Comparison of ENCODE assay signal across 25 cellular contexts in genomic region chr12:127158385-127159061, GRCh38.
"Had no signal": no experiment of that assay in that cellular context is flagged by ENCODE, and none has a peak within 500 bp of the region (broad histone marks: within the 10 kb centered on the region; RNA-seq: fewer than 3 reads in every experiment).

No MANE protein-coding gene starts in this region.

- DNase-seq: activated CD4-positive, alpha-beta memory T cell treated with anti-CD3 and anti-CD28 coated beads for 36 hours; activated CD4-positive, alpha-beta T cell treated with anti-CD3 and anti-CD28 coated beads for 36 hours; activated CD4-positive, alpha-beta T cell treated with anti-CD3 and anti-CD28 coated beads, Interleukin-2, amount 10 ng/mL, durations not matched to agents 24 days and 14 days; activated CD4-positive, CD25-positive, alpha-beta regulatory T cell; activated CD4-positive, CD25-positive, alpha-beta regulatory T cell treated with anti-CD3 and anti-CD28 coated beads, Interleukin-2, amount 50 U/mL, for 72 hours; activated CD8-positive, alpha-beta memory T cell treated with anti-CD3 and anti-CD28 coated beads, Interleukin-2, amount 50 U/mL, for 48 hours; activated gamma-delta T cell; activated naive CD4-positive, alpha-beta T cell; activated naive CD4-positive, alpha-beta T cell treated with anti-CD3 and anti-CD28 coated beads, Interleukin-2, amount 10 ng/mL, durations not matched to agents 7 days and 5 days; activated naive CD8-positive, alpha-beta T cell treated with anti-CD3 and anti-CD28 coated beads, Interleukin-2, amount 10 ng/mL, durations not matched to agents 7 days and 5 days; activated T-cell treated with anti-CD3 and anti-CD28 coated beads for 4 hours; activated T-cell treated with anti-CD3 and anti-CD28 coated beads, Interleukin-2, amount 50 U/mL, for 24 hours; activated T-cell treated with anti-CD3 and anti-CD28 coated beads, Interleukin-2, amount 50 U/mL, for 72 hours; central memory CD4-positive, alpha-beta T cell; cerebellar nuclear complex; colonic mucosa; effector CD8-positive, alpha-beta T cell; foreskin fibroblast; T-helper 2 cell had no signal

- H3K36me3 ChIP-seq: ascending aorta, breast epithelium, cardiac muscle cell, colonic mucosa had no signal

- H3K27ac ChIP-seq: ascending aorta, breast epithelium, cardiac muscle cell, colonic mucosa, epithelial cell of prostate had no signal

- H3K27ac Mint-ChIP-seq: activated CD4-positive, alpha-beta memory T cell treated with anti-CD3 and anti-CD28 coated beads for 36 hours; activated CD4-positive, alpha-beta T cell treated with anti-CD3 and anti-CD28 coated beads for 36 hours; activated CD4-positive, alpha-beta T cell treated with anti-CD3 and anti-CD28 coated beads, Interleukin-2, amount 10 ng/mL, durations not matched to agents 24 days and 14 days; activated naive CD4-positive, alpha-beta T cell treated with anti-CD3 and anti-CD28 coated beads, Interleukin-2, amount 10 ng/mL, durations not matched to agents 7 days and 5 days; activated naive CD4-positive, alpha-beta T cell treated with anti-CD3 and anti-CD28 coated beads, Interleukin-2, amount 50 U/mL, for 72 hours; activated naive CD8-positive, alpha-beta T cell treated with anti-CD3 and anti-CD28 coated beads, Interleukin-2, amount 10 ng/mL, durations not matched to agents 7 days and 5 days; activated T-cell treated with anti-CD3 and anti-CD28 coated beads, Interleukin-2, amount 50 U/mL, for 24 hours; activated T-cell treated with anti-CD3 and anti-CD28 coated beads, Interleukin-2, amount 50 U/mL, for 72 hours; brain had no signal

- H3K4me3 Mint-ChIP-seq: activated CD4-positive, alpha-beta memory T cell treated with anti-CD3 and anti-CD28 coated beads for 36 hours; activated CD4-positive, alpha-beta T cell treated with anti-CD3 and anti-CD28 coated beads for 36 hours; activated CD4-positive, alpha-beta T cell treated with anti-CD3 and anti-CD28 coated beads, Interleukin-2, amount 10 ng/mL, durations not matched to agents 24 days and 14 days; activated naive CD4-positive, alpha-beta T cell treated with anti-CD3 and anti-CD28 coated beads, Interleukin-2, amount 10 ng/mL, durations not matched to agents 7 days and 5 days; activated naive CD8-positive, alpha-beta T cell treated with anti-CD3 and anti-CD28 coated beads, Interleukin-2, amount 10 ng/mL, durations not matched to agents 7 days and 5 days; activated T-cell treated with anti-CD3 and anti-CD28 coated beads, Interleukin-2, amount 50 U/mL, for 24 hours; activated T-cell treated with anti-CD3 and anti-CD28 coated beads, Interleukin-2, amount 50 U/mL, for 72 hours; brain had no signal

- H3K4me1 ChIP-seq: ascending aorta, breast epithelium, colonic mucosa had no signal

- H3K36me3 Mint-ChIP-seq: activated CD4-positive, alpha-beta memory T cell treated with anti-CD3 and anti-CD28 coated beads for 36 hours; activated naive CD4-positive, alpha-beta T cell treated with anti-CD3 and anti-CD28 coated beads, Interleukin-2, amount 50 U/mL, for 72 hours; brain had no signal

- ATAC-seq: activated CD4-positive, alpha-beta T cell treated with anti-CD3 and anti-CD28 coated beads for 36 hours; activated naive CD4-positive, alpha-beta T cell treated with anti-CD3 and anti-CD28 coated beads, Interleukin-2, amount 50 U/mL, for 72 hours; activated T-cell treated with anti-CD3 and anti-CD28 coated beads, Interleukin-2, amount 50 U/mL, for 72 hours had no signal

- H3K27me3 ChIP-seq: ascending aorta, breast epithelium, cardiac muscle cell, colonic mucosa had no signal

- H3K9me3 Mint-ChIP-seq: activated CD4-positive, alpha-beta T cell treated with anti-CD3 and anti-CD28 coated beads, Interleukin-2, amount 10 ng/mL, durations not matched to agents 24 days and 14 days; activated naive CD4-positive, alpha-beta T cell treated with anti-CD3 and anti-CD28 coated beads, Interleukin-2, amount 50 U/mL, for 72 hours; activated T-cell treated with anti-CD3 and anti-CD28 coated beads, Interleukin-2, amount 50 U/mL, for 24 hours; activated T-cell treated with anti-CD3 and anti-CD28 coated beads, Interleukin-2, amount 50 U/mL, for 72 hours had no signal

- H3K4me3 ChIP-seq: ascending aorta, breast epithelium, cardiac muscle cell, colonic mucosa had no signal

- H3K9me3 ChIP-seq: ascending aorta, breast epithelium, colonic mucosa had no signal

- H3K27me3 Mint-ChIP-seq: activated CD4-positive, alpha-beta memory T cell treated with anti-CD3 and anti-CD28 coated beads for 36 hours; activated CD4-positive, alpha-beta T cell treated with anti-CD3 and anti-CD28 coated beads for 36 hours; activated CD4-positive, alpha-beta T cell treated with anti-CD3 and anti-CD28 coated beads, Interleukin-2, amount 10 ng/mL, durations not matched to agents 24 days and 14 days; activated naive CD4-positive, alpha-beta T cell treated with anti-CD3 and anti-CD28 coated beads, Interleukin-2, amount 10 ng/mL, durations not matched to agents 7 days and 5 days; activated T-cell treated with anti-CD3 and anti-CD28 coated beads, Interleukin-2, amount 50 U/mL, for 24 hours had no signal
